Comparison of ENCODE assay signal across 8 cellular contexts in the genomic region with DNA sequence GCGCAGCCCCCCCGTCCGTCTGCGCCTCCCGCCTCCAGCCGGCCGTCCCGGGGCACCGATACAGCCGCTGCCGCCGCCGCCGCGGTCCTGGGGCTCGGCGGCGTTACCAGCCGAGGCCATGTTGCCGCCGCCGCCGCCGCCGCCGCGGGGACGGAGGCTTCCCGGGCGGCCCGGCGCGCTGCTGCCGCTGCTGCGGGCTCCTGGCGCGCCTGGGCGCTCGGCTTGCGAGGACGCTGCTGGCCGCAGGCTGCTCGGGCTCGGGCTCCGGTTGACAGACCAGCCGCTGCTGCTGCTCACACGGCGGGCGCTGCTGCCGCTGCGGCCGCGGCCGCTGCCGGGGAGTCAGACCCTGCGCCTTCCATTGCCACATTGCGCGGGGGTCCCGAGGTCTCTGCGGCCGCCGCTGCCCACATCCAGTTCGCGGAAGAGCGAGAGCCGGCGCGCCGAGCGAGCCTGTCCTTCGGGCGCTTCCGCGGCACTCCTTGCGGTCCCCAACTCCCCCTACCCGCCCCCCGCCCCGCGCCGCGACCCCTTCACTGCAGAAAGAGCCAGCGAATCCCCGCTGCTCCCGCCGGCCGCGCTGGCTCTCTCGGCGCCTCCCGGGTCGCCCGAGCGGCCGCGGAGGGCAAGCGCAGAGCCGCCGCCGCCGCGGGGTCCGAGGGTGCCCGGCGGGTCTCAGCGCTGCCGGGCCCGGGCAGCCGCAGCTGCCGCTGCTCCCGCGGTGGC. TPM values are rescaled to one million over a fixed set of nuclear protein-coding genes. Genes with fewer than 3 reads are reported as not detected.
A peak's percentile ranks its signal among the peaks of the same experiment; 100 is the strongest.
DNase-seq lines count a peak whose midpoint lies in the region; TF ChIP-seq lines count a peak whose summit lies in the region.

No MANE protein-coding gene starts in this region.

- H3K27me3 ChIP-seq in dorsolateral prefrontal cortex: no peaks in the 10 kb centered on the region

- peaks cover under 1% of the 10 kb centered on the region; the same call in 1 of the 2 replicates for H3K36me3 ChIP-seq in SK-N-MC (ENCODE audit: insufficient read depth, low read length)

- H3K4me3 ChIP-seq in SK-N-MC (peak overlapping the region; percentile 98), dorsolateral prefrontal cortex (peak overlapping the region; percentile 62 to 99 (median 83))

- peak overlapping the region; percentile 95 for H3K9ac ChIP-seq in SK-N-MC (ENCODE audit: insufficient read length)

- TF ChIP-seq CTCF in dorsolateral prefrontal cortex (IDR thresholded peaks at IDR 0.05 in 54 of 56, conservative IDR thresholded peaks at IDR 0.05 in 2 of 56; ENCODE audit: low read depth in 1 of 56, partially characterized antibody in 56 of 56): peak in 1 of 56 donors; percentile 5

- no peaks in the 10 kb centered on the region for H3K9me3 ChIP-seq in SK-N-MC (ENCODE audit: low read depth, low read length)

- DNase-seq in activated CD4-positive, alpha-beta T cell treated with anti-CD3 and anti-CD28 coated beads for 48 hours: peak; percentile 24
- DNase-seq in activated CD4-positive, alpha-beta T cell treated with anti-CD3 and anti-CD28 coated beads for 1 hour: no peak
- DNase-seq in SK-N-MC (ENCODE audit: low read depth, low spot score): no peak
- peak in 1 of 10 donors; percentile 61 for DNase-seq in dorsolateral prefrontal cortex
- peak; percentile 23 for DNase-seq in myocyte (ENCODE audit: low read depth)
- DNase-seq in NCI-H524 (lab: John Stamatoyannopoulos, UW): no peak
- no peak for DNase-seq in COLO829 (ENCODE audit: low spot score)
- no peak for DNase-seq in NCI-H128 (lab: John Stamatoyannopoulos, UW; ENCODE audit: unreplicated experiment)

- H3K27ac ChIP-seq in SK-N-MC (peak overlapping the region; percentile 94; the same call in 1 of the 2 replicates), dorsolateral prefrontal cortex (peak overlapping the region; percentile 65 to 98 (median 95))

- intact Hi-C loops in dorsolateral prefrontal cortex (cut with DNase I): no loop called here

RNA-seq across cellular contexts. Expression of a gene that starts 8.4 kb away (rescaled TPM):
- 100 to 1,000 TPM in 1 of 120 experiments, 10 to 100 TPM in 119; 17.9 to 104 (median 46.0) TPM for total RNA-seq in dorsolateral prefrontal cortex
- 1.7 and 3.9 TPM in 2 replicates for total RNA-seq in myocyte
- 1.8 TPM for polyA plus RNA-seq in myocyte (2012)

Comparison
In these comparisons a context has a peak if more than half of its experiments do, and no peak if none do; other contexts are left out.
1. DNase-seq: peak in activated CD4-positive, alpha-beta T cell treated with anti-CD3 and anti-CD28 coated beads for 48 hours (single experiment) and myocyte (single experiment); none in activated CD4-positive, alpha-beta T cell treated with anti-CD3 and anti-CD28 coated beads for 1 hour (single experiment), SK-N-MC (single experiment), NCI-H524 (0 of 2), COLO829 (single experiment) and NCI-H128 (single experiment).